ENCODE assay signal across 14 cellular contexts in genomic region chr9:116998305-116998704, GRCh38.
DNase-seq lines count a peak whose midpoint lies in the region; ATAC-seq, FAIRE-seq and TF ChIP-seq lines count a peak whose summit lies in the region.
"Had no signal": no experiment of that assay in that cellular context is flagged by ENCODE, and none has a peak within 500 bp of the region (broad histone marks: within the 10 kb centered on the region; RNA-seq: fewer than 3 reads in every experiment).

No MANE protein-coding gene starts in this region.

- H3K4me1 ChIP-seq in MM.1S (ENCODE audit: low read length): no peaks in the 10 kb centered on the region
- H3K4me1 ChIP-seq in BE2C: no peaks in the 10 kb centered on the region; the same call in 1 of the 2 replicates
- no peaks in the 10 kb centered on the region for H3K4me1 ChIP-seq in heart left ventricle
- H3K4me1 ChIP-seq: spleen, vagina had no signal

- H3K79me2 ChIP-seq in MM.1S (ENCODE audit: low read length): no peaks in the 10 kb centered on the region

- H3K4me3 ChIP-seq in MM.1S (ENCODE audit: low read length) (no peak overlapping the region), bronchial epithelial cell (ENCODE audit: low read depth, low read length) (no peak overlapping the region), BE2C (ENCODE audit: low read depth, low read length) (no peak overlapping the region), heart left ventricle (no peak overlapping the region)
- H3K4me3 ChIP-seq: spleen, vagina had no signal

- DNase-seq in GM10266 (ENCODE audit: extremely low spot score) (peak; percentile 27), MM.1S (peak; percentile 55), bronchial epithelial cell (ENCODE audit: low read depth) (peak; percentile 37), myocyte (ENCODE audit: low read depth) (peak; percentile 63), BE2C (no peak), heart left ventricle (no peak), cortex of kidney (lab: John Stamatoyannopoulos, UW) (no peak)
- DNase-seq: COR-L47, NCI-H146, spleen, T-helper 17 cell had no signal

- no peaks in the 10 kb centered on the region for H3K27me3 ChIP-seq in MM.1S (replicated peaks; ENCODE audit: insufficient read depth, low read length)
- no peaks in the 10 kb centered on the region for H3K27me3 ChIP-seq in bronchial epithelial cell (ENCODE audit: control insufficient read depth, insufficient read depth, low read length)
- no peaks in the 10 kb centered on the region for H3K27me3 ChIP-seq in BE2C
- H3K27me3 ChIP-seq in heart left ventricle: no peaks in the 10 kb centered on the region
- H3K27me3 ChIP-seq: spleen, vagina had no signal

- H3K27ac ChIP-seq in MM.1S (ENCODE audit: low read length): no peak overlapping the region
- H3K27ac ChIP-seq in heart left ventricle: no peak overlapping the region
- H3K27ac ChIP-seq: HL-60, spleen, vagina had no signal

- no peak overlapping the region for H3K9ac ChIP-seq in MM.1S (ENCODE audit: low read length)

- no peaks in the 10 kb centered on the region for H3K9me2 ChIP-seq in MM.1S (replicated peaks; ENCODE audit: insufficient read depth, low read length)

- intact Hi-C loops in heart left ventricle (cut with DNase I): no loop called here

- TF ChIP-seq CTCF in GM10266 (IDR thresholded peaks at IDR 0.05; ENCODE audit: control insufficient read depth, insufficient read depth, low read depth, missing control alignments) (no peak), MM.1S (IDR thresholded peaks at IDR 0.05; ENCODE audit: low read length) (no peak), bronchial epithelial cell (IDR thresholded peaks at IDR 0.05; ENCODE audit: insufficient read depth, low read length, severe bottlenecking) (no peak), BE2C (IDR thresholded peaks at IDR 0.05; ENCODE audit: low read depth, low read length) (no peak), heart left ventricle (IDR thresholded peaks at IDR 0.05) (no peak)

- no peak for FAIRE-seq in bronchial epithelial cell (lab: Jason Lieb, UNC)

- no peaks in the 10 kb centered on the region for H3K9me3 ChIP-seq in MM.1S (replicated peaks; ENCODE audit: insufficient read depth, low read length)
- H3K9me3 ChIP-seq in BE2C: no peaks in the 10 kb centered on the region
- no peaks in the 10 kb centered on the region for H3K9me3 ChIP-seq in heart left ventricle
- H3K9me3 ChIP-seq: spleen, vagina had no signal

- no peak for ATAC-seq in activated CD4-positive, CD25-positive, alpha-beta regulatory T cell treated with anti-CD3 and anti-CD28 coated beads, Interleukin-2, amount 50 U/mL, for 24 hours
- ATAC-seq in heart left ventricle: no peak
- ATAC-seq: T-helper 17 cell had no signal

- no peaks in the 10 kb centered on the region for H3F3A ChIP-seq in MM.1S (ENCODE audit: insufficient read depth, low read length)

- no peaks in the 10 kb centered on the region for H4K20me1 ChIP-seq in MM.1S (ENCODE audit: insufficient read depth, low read length)

- no peak overlapping the region for H2AFZ ChIP-seq in MM.1S (ENCODE audit: low read length)

- no peaks in the 10 kb centered on the region for H3K36me3 ChIP-seq in MM.1S (replicated peaks; ENCODE audit: insufficient read depth, low read length)
- H3K36me3 ChIP-seq in bronchial epithelial cell (ENCODE audit: control insufficient read depth, insufficient read depth, low read length): no peaks in the 10 kb centered on the region
- peaks cover 30% of the 10 kb centered on the region for H3K36me3 ChIP-seq in BE2C
- no peaks in the 10 kb centered on the region for H3K36me3 ChIP-seq in heart left ventricle
- H3K36me3 ChIP-seq: spleen, vagina had no signal

- no peak overlapping the region for H3K4me2 ChIP-seq in MM.1S (ENCODE audit: low read depth, low read length)

- TF ChIP-seq POLR2A in heart left ventricle (IDR thresholded peaks at IDR 0.05): no peak

Comparison
In these comparisons a context has a peak if more than half of its experiments do, and no peak if none do; other contexts are left out.
1. DNase-seq: peak in GM10266 (single experiment), MM.1S (single experiment), bronchial epithelial cell (single experiment) and myocyte (single experiment); none in BE2C (single experiment), heart left ventricle (0 of 5) and cortex of kidney (single experiment).